25 cellular contexts compared by ENCODE assay signal in genomic region chr9:110337727-110338522, GRCh38. TPM values are rescaled to one million over a fixed set of nuclear protein-coding genes. Genes with fewer than 3 reads are reported as not detected.
DNase-seq lines count a peak whose midpoint lies in the region; ATAC-seq, FAIRE-seq and TF ChIP-seq lines count a peak whose summit lies in the region.
"Had no signal": no experiment of that assay in that cellular context is flagged by ENCODE, and none has a peak within 500 bp of the region (broad histone marks: within the 10 kb centered on the region; RNA-seq: fewer than 3 reads in every experiment).

Gene TXNDC8 (minus strand): TSS chr9:110337863.

- H3K9ac ChIP-seq in IMR-90 (ENCODE audit: low read depth, low read length) = no peak within 1 kb of the TSS
- H3K9ac ChIP-seq in endothelial cell of umbilical vein (replicated peaks; ENCODE audit: extremely low read depth, insufficient read depth, low read length) = no peak within 1 kb of the TSS
- H3K9ac ChIP-seq: parathyroid adenoma had no signal

- H3K4ac ChIP-seq in IMR-90 (ENCODE audit: low read depth, low read length) = no peak within 1 kb of the TSS

- H3K9me3 Mint-ChIP-seq in nephron = no peaks in the 10 kb centered on the region
- H3K9me3 Mint-ChIP-seq: CD4-positive, alpha-beta memory T cell had no signal

- WGBS in IMR-90 (ENCODE audit: extremely low coverage in 2 of 2, insufficient read length in 1 of 2), 2 experiments = no CpG with 5 or more reads among the region's 2 CpGs

- H2BK15ac ChIP-seq in IMR-90 (ENCODE audit: low read depth, low read length) = no peak within 1 kb of the TSS

- FAIRE-seq in endothelial cell of umbilical vein (lab: Jason Lieb, UNC) = no peak

- intact Hi-C loops in IMR-90 (cut with micrococcal nuclease) = no loop called here
- intact Hi-C loops in endothelial cell of umbilical vein (cut with micrococcal nuclease) = no loop called here
- intact Hi-C loops in PC-9 (cut with micrococcal nuclease; ENCODE audit: unreplicated experiment) = no loop called here

- H4K20me1 ChIP-seq in IMR-90 (ENCODE audit: insufficient read depth, low read length) (no peaks in the 10 kb centered on the region), endothelial cell of umbilical vein (replicated peaks; ENCODE audit: control insufficient read depth, extremely low read depth, insufficient read depth, low read length) (no peaks in the 10 kb centered on the region), PC-9 (ENCODE audit: insufficient read depth) (no peaks in the 10 kb centered on the region)

- no peak for TF ChIP-seq CTCF in AG10803 (conservative IDR thresholded peaks at IDR 0.05; ENCODE audit: low read length)
- no peak for TF ChIP-seq CTCF in IMR-90 (conservative IDR thresholded peaks at IDR 0.05; ENCODE audit: low read depth, low read length)
- no peak for TF ChIP-seq CTCF in endothelial cell of umbilical vein (IDR thresholded peaks at IDR 0.05; ENCODE audit: extremely low read depth in 1 of 2, insufficient read depth in 1 of 2, low read depth in 1 of 2, low read length in 2 of 2)
- no peak for TF ChIP-seq CTCF in nephron (IDR thresholded peaks at IDR 0.05; ENCODE audit: unreplicated experiment in 3 of 3)
- TF ChIP-seq CTCF in PC-9 (conservative IDR thresholded peaks at IDR 0.05) = no peak

- H3K23ac ChIP-seq in IMR-90 (ENCODE audit: low read depth, low read length) = no peak within 1 kb of the TSS

- TF ChIP-seq RAD21 in IMR-90 (IDR thresholded peaks at IDR 0.05; ENCODE audit: low read length) = no peak

- no peak within 1 kb of the TSS for H3K4me3 Mint-ChIP-seq in nephron
- H3K4me3 Mint-ChIP-seq: activated T-cell treated with anti-CD3 and anti-CD28 coated beads, Interleukin-2, amount 50 U/mL, for 4 hours; CD4-positive, alpha-beta memory T cell; naive B cell had no signal

- POLR2A ChIA-PET in IMR-90 (lab: Charles Lee; ENCODE audit: unreplicated experiment) (no interaction called here), endothelial cell of umbilical vein (lab: Charles Lee) (no interaction called here), PC-9 (lab: Charles Lee; ENCODE audit: unreplicated experiment) (no interaction called here)

- H3K9me3 ChIP-seq in IMR-90 (ENCODE audit: control insufficient read depth, insufficient read depth, low read length) = no peaks in the 10 kb centered on the region
- H3K9me3 ChIP-seq in endothelial cell of umbilical vein (replicated peaks; ENCODE audit: control insufficient read depth, insufficient read depth, low read length) = no peaks in the 10 kb centered on the region
- H3K9me3 ChIP-seq in PC-9 (ENCODE audit: insufficient read depth, low read depth) = no peaks in the 10 kb centered on the region
- H3K9me3 ChIP-seq: gastrocnemius medialis, MG63, tibial artery had no signal

- H4K91ac ChIP-seq in IMR-90 (ENCODE audit: insufficient read depth, low read depth, low read length) = no peak within 1 kb of the TSS

- no peak within 1 kb of the TSS for H2AK9ac ChIP-seq in IMR-90 (replicated peaks; ENCODE audit: low read depth, low read length, poor library complexity)

- H3K79me2 ChIP-seq in endothelial cell of umbilical vein (ENCODE audit: control insufficient read depth, insufficient read depth, low read length) = no peaks in the 10 kb centered on the region
- H3K79me2 ChIP-seq in PC-9 (ENCODE audit: low read depth) = no peaks in the 10 kb centered on the region
- H3K79me2 ChIP-seq: parathyroid adenoma had no signal

- no peak within 1 kb of the TSS for H2AK5ac ChIP-seq in IMR-90 (ENCODE audit: low read depth, low read length)

- H3K27ac Mint-ChIP-seq in nephron = peak within 1 kb of the TSS; percentile 62 to 81 (median 62)
- H3K27ac Mint-ChIP-seq: CD4-positive, alpha-beta memory T cell; naive B cell had no signal

- H3K9me1 ChIP-seq in IMR-90 (ENCODE audit: insufficient read depth, low read length) (no peaks in the 10 kb centered on the region), endothelial cell of umbilical vein (replicated peaks; ENCODE audit: control insufficient read depth, extremely low read depth, insufficient read depth, low read length) (no peaks in the 10 kb centered on the region)

- H3K14ac ChIP-seq in IMR-90 (replicated peaks; ENCODE audit: low read depth, low read length) = no peak within 1 kb of the TSS

- H2BK5ac ChIP-seq in IMR-90 (ENCODE audit: low read depth, low read length, poor library complexity, severe bottlenecking) = no peak within 1 kb of the TSS

- no peak within 1 kb of the TSS for H3K4me2 ChIP-seq in IMR-90 (ENCODE audit: low read depth, low read length)
- no peak within 1 kb of the TSS for H3K4me2 ChIP-seq in endothelial cell of umbilical vein (ENCODE audit: insufficient read depth, low read length)
- no peak within 1 kb of the TSS for H3K4me2 ChIP-seq in PC-9

- H3K18ac ChIP-seq in IMR-90 (ENCODE audit: low read depth, low read length) = no peak within 1 kb of the TSS; the same call in 1 of the 2 replicates

- no TSS peak for BruUV-seq in IMR-90 (replicated peaks; lab: Mats Ljungman, UMichigan)
- BruUV-seq in endothelial cell of umbilical vein (replicated peaks; lab: Mats Ljungman, UMichigan) = no TSS peak
- BruUV-seq in PC-9 (replicated peaks; lab: Mats Ljungman, UMichigan) = no TSS peak

- dilution Hi-C loops in IMR-90 (cut with HindIII; ENCODE audit: low sequenced_read_pairs, unreplicated experiment) = no loop called here
- dilution Hi-C loops in endothelial cell of umbilical vein (cut with MboI; ENCODE audit: extremely low pct_ligation_motif_present, low sequenced_read_pairs) = no loop called here

- H2BK120ac ChIP-seq in IMR-90 (ENCODE audit: low read depth, low read length) = no peak within 1 kb of the TSS

- DNase-seq in AG10803 (ENCODE audit: low read depth) (peak; percentile 46), IMR-90 (peak; percentile 74), endothelial cell of umbilical vein (ENCODE audit: low read depth, low spot score) (peak; percentile 19), PC-9 (no peak)
- DNase-seq: ACHN; activated CD4-positive, alpha-beta T cell treated with anti-CD3 and anti-CD28 coated beads for 1 hour; activated naive CD4-positive, alpha-beta T cell treated with anti-CD3 and anti-CD28 coated beads, Interleukin-2, amount 50 U/mL, for 16 hours; activated T-cell treated with anti-CD3 and anti-CD28 coated beads, Interleukin-2, amount 50 U/mL, for 4 hours; CD4-positive, alpha-beta memory T cell; cortex of kidney; DMS53; gastrocnemius medialis; kidney glomerular epithelial cell; MG63; naive B cell; NCI-H146; NCI-H69; stimulated activated CD4-positive, alpha-beta T cell treated with anti-CD3 and anti-CD28 coated beads, Interleukin-2, amount 100 ng/mL, for 24 hours; stimulated activated naive CD4-positive, alpha-beta T cell; tibial artery had no signal

- no peak within 1 kb of the TSS for H2BK20ac ChIP-seq in IMR-90 (ENCODE audit: low read depth, low read length)

- H2AFZ ChIP-seq in IMR-90 (replicated peaks; ENCODE audit: low read length, poor library complexity) (no peak within 1 kb of the TSS), endothelial cell of umbilical vein (ENCODE audit: low read depth, low read length) (no peak within 1 kb of the TSS), PC-9 (no peak within 1 kb of the TSS)
- H2AFZ ChIP-seq: parathyroid adenoma had no signal

- CTCF ChIA-PET in IMR-90 (lab: Yijun Ruan, JAX) = no interaction called here
- CTCF ChIA-PET in endothelial cell of umbilical vein (lab: Charles Lee) = no interaction called here
- CTCF ChIA-PET in PC-9 (lab: Charles Lee) = no interaction called here

- H3K4me1 Mint-ChIP-seq in nephron = peaks cover 9% of the 10 kb centered on the region
- H3K4me1 Mint-ChIP-seq: CD4-positive, alpha-beta memory T cell had no signal

- in situ Hi-C loops in IMR-90 (cut with MboI; ENCODE audit: low sequenced_read_pairs) = no loop called here

- H3K4me1 ChIP-seq in IMR-90 (ENCODE audit: control insufficient read depth, insufficient read depth, low read length) (no peaks in the 10 kb centered on the region; the same call in none of the 2 replicates), endothelial cell of umbilical vein (ENCODE audit: control insufficient read depth, extremely low read depth, insufficient read depth, low read length) (no peaks in the 10 kb centered on the region), PC-9 (replicated peaks; ENCODE audit: insufficient read depth) (no peaks in the 10 kb centered on the region)
- H3K4me1 ChIP-seq: gastrocnemius medialis, parathyroid adenoma had no signal

- no peaks in the 10 kb centered on the region; the same call in 1 of the 2 replicates for H3K9me2 ChIP-seq in PC-9 (ENCODE audit: insufficient read depth)

- TF ChIP-seq POLR2A in IMR-90 (IDR thresholded peaks at IDR 0.05; ENCODE audit: low read depth, low read length) (no peak), endothelial cell of umbilical vein (IDR thresholded peaks at IDR 0.05; ENCODE audit: low read depth, low read length) (no peak)

- no peaks in the 10 kb centered on the region for H3K27me3 Mint-ChIP-seq in nephron (ENCODE audit: low read depth)

- no peaks in the 10 kb centered on the region for H3K36me3 Mint-ChIP-seq in nephron (ENCODE audit: low read depth)
- H3K36me3 Mint-ChIP-seq: CD4-positive, alpha-beta memory T cell; naive B cell had no signal

- H3F3A ChIP-seq in PC-9 (ENCODE audit: insufficient read depth, low read depth) = no peaks in the 10 kb centered on the region

- no peak within 1 kb of the TSS for H3K4me3 ChIP-seq in AG10803 (ENCODE audit: low read length)
- H3K4me3 ChIP-seq in IMR-90 (ENCODE audit: insufficient read depth, low read depth, low read length) = no peak within 1 kb of the TSS
- H3K4me3 ChIP-seq in endothelial cell of umbilical vein (replicated peaks in 1 of 3; ENCODE audit: insufficient read depth in 1 of 3, low read depth in 1 of 3, low read length in 3 of 3) = no peak within 1 kb of the TSS
- H3K4me3 ChIP-seq in PC-9 = no peak within 1 kb of the TSS
- H3K4me3 ChIP-seq: gastrocnemius medialis, MG63, tibial artery had no signal

- no peak within 1 kb of the TSS for H3K56ac ChIP-seq in IMR-90 (ENCODE audit: extremely low read depth, insufficient read depth, low read length)

- no peaks in the 10 kb centered on the region for H3K36me3 ChIP-seq in IMR-90 (ENCODE audit: control insufficient read depth, insufficient read depth, low read length)
- H3K36me3 ChIP-seq in endothelial cell of umbilical vein (ENCODE audit: control insufficient read depth in 2 of 2, extremely low read depth in 1 of 2, insufficient read depth in 2 of 2, low read length in 2 of 2) = no peaks in the 10 kb centered on the region
- no peaks in the 10 kb centered on the region for H3K36me3 ChIP-seq in PC-9 (ENCODE audit: low read depth)
- H3K36me3 ChIP-seq: gastrocnemius medialis, MG63, tibial artery had no signal

- ATAC-seq in IMR-90 (ENCODE audit: low read depth) (peak; percentile 70), GM18517 (IDR thresholded peaks at IDR 0.05; ENCODE audit: unreplicated experiment) (no peak), HG02870 (IDR thresholded peaks at IDR 0.05; ENCODE audit: unreplicated experiment) (no peak), GM18909 (IDR thresholded peaks at IDR 0.05; ENCODE audit: poor library complexity, unreplicated experiment) (no peak)
- ATAC-seq: activated T-cell treated with anti-CD3 and anti-CD28 coated beads, Interleukin-2, amount 50 U/mL, for 4 hours; gastrocnemius medialis had no signal

- H3K79me1 ChIP-seq in IMR-90 (ENCODE audit: low read depth in 1 of 2, low read length in 2 of 2) = no peaks in the 10 kb centered on the region

- H4K5ac ChIP-seq in IMR-90 (ENCODE audit: low read depth, low read length) = no peak within 1 kb of the TSS; the same call in 1 of the 2 replicates

- no peak within 1 kb of the TSS for H4K8ac ChIP-seq in IMR-90 (ENCODE audit: low read depth in 2 of 2, low read length in 2 of 2)

- H3K27me3 ChIP-seq in IMR-90 (ENCODE audit: control insufficient read depth, insufficient read depth, low read length) (no peaks in the 10 kb centered on the region), endothelial cell of umbilical vein (ENCODE audit: control insufficient read depth in 2 of 2, insufficient read depth in 2 of 2, low read length in 2 of 2) (no peaks in the 10 kb centered on the region), PC-9 (ENCODE audit: insufficient read depth, low read depth) (no peaks in the 10 kb centered on the region)
- H3K27me3 ChIP-seq: gastrocnemius medialis, MG63, tibial artery had no signal

- H3K27ac ChIP-seq in IMR-90 (ENCODE audit: insufficient read depth, low read length) = peak within 1 kb of the TSS; percentile 66; the same call in 1 of the 2 replicates
- H3K27ac ChIP-seq in endothelial cell of umbilical vein (ENCODE audit: insufficient read depth, low read depth, low read length) = no peak within 1 kb of the TSS
- no peak within 1 kb of the TSS for H3K27ac ChIP-seq in PC-9
- H3K27ac ChIP-seq: gastrocnemius medialis, parathyroid adenoma, tibial artery had no signal

RNA-seq across cellular contexts. Expression of gene TXNDC8, which starts in this region (rescaled TPM):
- not detected in 2 replicates for total RNA-seq in IMR-90 (2012; rRNA removed)
- polyA plus RNA-seq in IMR-90 (2012; rRNA removed) = not detected in 2 replicates
- polyA plus RNA-seq in IMR-90 (2012; cell fraction: cytosol; rRNA removed) = not detected in 2 replicates
- not detected in 2 replicates for polyA plus RNA-seq in IMR-90 (2012; cell fraction: nucleus; rRNA removed; ENCODE audit: low replicate concordance)
- total RNA-seq in endothelial cell of umbilical vein = not detected in 2 replicates
- polyA plus RNA-seq in endothelial cell of umbilical vein = not detected in 2 replicates
- polyA plus RNA-seq in endothelial cell of umbilical vein (2011; cell fraction: cytosol; rRNA removed) = not detected in 2 replicates
- polyA plus RNA-seq in endothelial cell of umbilical vein (2011; cell fraction: nucleus; rRNA removed) = not detected in 2 replicates
- not detected in 2 replicates for polyA plus RNA-seq in endothelial cell of umbilical vein (2012)
- polyA minus RNA-seq in endothelial cell of umbilical vein = not detected in 2 replicates
- not detected for polyA minus RNA-seq in endothelial cell of umbilical vein (2011; cell fraction: cytosol; rRNA and poly(A)+ RNA removed)
- not detected in 2 replicates for polyA minus RNA-seq in endothelial cell of umbilical vein (2011; cell fraction: nucleus; rRNA and poly(A)+ RNA removed)
- total RNA-seq in PC-9 (2021) = not detected in 2 replicates
- total RNA-seq: activated T-cell treated with anti-CD3 and anti-CD28 coated beads, Interleukin-2, amount 50 U/mL, for 4 hours; CD4-positive, alpha-beta memory T cell; gastrocnemius medialis had no signal
- polyA plus RNA-seq: CD4-positive, alpha-beta memory T cell had no signal

Comparison
In these comparisons a context has a peak if more than half of its experiments do, and no peak if none do; other contexts are left out.
1. Peak in DNase-seq, ATAC-seq and H3K27ac ChIP-seq in IMR-90; RNA of the gene not detected or under 1 TPM.
2. Peak in DNase-seq in endothelial cell of umbilical vein; RNA of the gene not detected or under 1 TPM.